In genomic region chr4:173415885-173416658, GRCh38 we compare ENCODE assay signal across 1 cellular context.
TF ChIP-seq lines count a peak whose summit lies in the region.

No MANE protein-coding gene starts in this region.

TF ChIP-seq in K562, 482 proteins besides CTCF, POLR2A, EP300 and RAD21 (continued from another document):
- TF ChIP-seq ZNF395 (CRISPR knock-in tag; IDR thresholded peaks at IDR 0.05) = no peak
- no peak for TF ChIP-seq BRD9 (IDR thresholded peaks at IDR 0.05; ENCODE audit: low read depth, partially characterized antibody)
